Comparison of ENCODE assay signal across 15 cellular contexts in the genomic region with DNA sequence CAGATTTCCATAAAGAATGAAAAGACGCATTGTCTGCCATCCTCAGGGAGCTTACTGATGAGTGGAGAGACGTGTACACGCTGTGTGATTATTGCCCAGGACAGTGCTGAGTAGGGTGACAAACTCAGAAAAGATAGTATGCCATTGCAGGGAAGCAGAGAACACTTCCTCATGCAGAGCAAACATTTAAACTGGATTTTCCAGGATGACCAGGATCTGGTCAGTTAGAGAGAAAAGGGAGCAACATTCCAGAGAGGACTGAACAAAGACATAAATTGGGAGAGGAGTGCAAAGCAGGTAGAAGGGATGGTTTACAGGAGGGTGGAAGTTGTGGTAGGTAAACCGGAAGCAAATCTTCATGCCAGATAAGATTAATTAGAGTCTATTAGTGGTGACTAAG. TPM values are rescaled to one million over a fixed set of nuclear protein-coding genes. Genes with fewer than 3 reads are reported as not detected.
"Had no signal": no experiment of that assay in that cellular context is flagged by ENCODE, and none has a peak within 500 bp of the region (broad histone marks: within the 10 kb centered on the region; RNA-seq: fewer than 3 reads in every experiment).

No MANE protein-coding gene starts in this region.

- H3K36me3 ChIP-seq: left lung, upper lobe of left lung, WERI-Rb-1 had no signal

- ATAC-seq: left lung; stimulated activated naive CD8-positive, alpha-beta T cell treated with anti-CD3 and anti-CD28 coated beads, Interleukin-15, amount 100 ng/mL, for 72 hours; T-cell had no signal

- H3K27ac Mint-ChIP-seq: activated naive CD8-positive, alpha-beta T cell; mesothelial cell of epicardium; stimulated activated naive CD8-positive, alpha-beta T cell treated with anti-CD3 and anti-CD28 coated beads, Interleukin-15, amount 100 ng/mL, for 72 hours; T-cell had no signal

- H3K27ac ChIP-seq: left lung, upper lobe of left lung, WERI-Rb-1 had no signal

- H3K4me3 Mint-ChIP-seq: activated naive CD8-positive, alpha-beta T cell; mesothelial cell of epicardium; stimulated activated naive CD8-positive, alpha-beta T cell treated with anti-CD3 and anti-CD28 coated beads, Interleukin-15, amount 100 ng/mL, for 72 hours; T-cell had no signal

- H3K9me3 ChIP-seq: left lung, upper lobe of left lung had no signal

- H3K4me3 ChIP-seq: left lung, upper lobe of left lung had no signal

- H3K9me3 Mint-ChIP-seq: mesothelial cell of epicardium; stimulated activated naive CD8-positive, alpha-beta T cell treated with anti-CD3 and anti-CD28 coated beads, Interleukin-15, amount 100 ng/mL, for 72 hours had no signal

- H3K36me3 Mint-ChIP-seq: activated naive CD8-positive, alpha-beta T cell; mesothelial cell of epicardium; T-cell had no signal

- DNase-seq: activated CD4-positive, alpha-beta T cell treated with anti-CD3 and anti-CD28 coated beads, Interleukin-2, amount 50 U/mL, for 4 hours; activated gamma-delta T cell; cerebellar nuclear complex; effector CD4-positive, alpha-beta T cell; hypothalamus; left lung; occipital lobe; posterior cingulate gyrus; stimulated activated CD4-positive, alpha-beta T cell treated with anti-CD3 and anti-CD28 coated beads, Interleukin-2, amount 100 ng/mL, for 48 hours; stimulated activated naive CD8-positive, alpha-beta T cell treated with anti-CD3 and anti-CD28 coated beads, Interleukin-15, amount 100 ng/mL, for 72 hours; T-cell; upper lobe of left lung; WERI-Rb-1 had no signal

RNA-seq across cellular contexts. Expression of a gene that starts 2.3 kb away (rescaled TPM):
- total RNA-seq: T-cell had no signal
